ENCODE assay signal across 1 cellular context in genomic region chr22:29092243-29092642, GRCh38.
TF ChIP-seq lines count a peak whose summit lies in the region.

No MANE protein-coding gene starts in this region.

TF ChIP-seq in HepG2, 621 proteins besides CTCF, POLR2A, EP300 and RAD21:
- no peak for TF ChIP-seq KDM6A (CRISPR knock-in tag; IDR thresholded peaks at IDR 0.05; ENCODE audit: low read depth)
- no peak for TF ChIP-seq ZNF317 (CRISPR knock-in tag; IDR thresholded peaks at IDR 0.05)
- TF ChIP-seq SNAPC2 (CRISPR knock-in tag; IDR thresholded peaks at IDR 0.05): no peak
- peak; percentile 88 for TF ChIP-seq HHEX (CRISPR knock-in tag; IDR thresholded peaks at IDR 0.05)
- TF ChIP-seq TP53 (CRISPR knock-in tag; conservative IDR thresholded peaks at IDR 0.05): no peak
- TF ChIP-seq ISL2 (CRISPR knock-in tag; IDR thresholded peaks at IDR 0.05): 0 out of 2 replicates have a peak, but pooled peaks have one; percentile 18
- no peak for TF ChIP-seq ZMAT3 (CRISPR knock-in tag; conservative IDR thresholded peaks at IDR 0.05)
- TF ChIP-seq HOXA3 (CRISPR knock-in tag; IDR thresholded peaks at IDR 0.05): no peak
- no peak for TF ChIP-seq HOXA7 (CRISPR knock-in tag; IDR thresholded peaks at IDR 0.05)
- TF ChIP-seq FOXK1 (CRISPR knock-in tag; IDR thresholded peaks at IDR 0.05; ENCODE audit: borderline replicate concordance, low read depth): no peak
- no peak for TF ChIP-seq NCOA2 (CRISPR knock-in tag; IDR thresholded peaks at IDR 0.05)
- no peak for TF ChIP-seq KDM4B (CRISPR knock-in tag; IDR thresholded peaks at IDR 0.05)
- TF ChIP-seq HMG20B (CRISPR knock-in tag; conservative IDR thresholded peaks at IDR 0.05): 0 out of 2 replicates have a peak, but pooled peaks have one; percentile 29
- TF ChIP-seq NCOA1 (CRISPR knock-in tag; IDR thresholded peaks at IDR 0.05): no peak
- no peak for TF ChIP-seq ZNF136 (CRISPR knock-in tag; IDR thresholded peaks at IDR 0.05; ENCODE audit: low read depth)
- no peak for TF ChIP-seq MED13 (CRISPR knock-in tag; IDR thresholded peaks at IDR 0.05)
- peak; percentile 77; the same call in 1 of the 2 replicates for TF ChIP-seq ZNF609 (CRISPR knock-in tag; IDR thresholded peaks at IDR 0.05; ENCODE audit: borderline replicate concordance)
- TF ChIP-seq KLF12 (CRISPR knock-in tag; IDR thresholded peaks at IDR 0.05; ENCODE audit: borderline replicate concordance): no peak
- TF ChIP-seq TBX2 (CRISPR knock-in tag; IDR thresholded peaks at IDR 0.05; ENCODE audit: borderline replicate concordance): peak; percentile 57; the same call in 1 of the 2 replicates
- no peak for TF ChIP-seq ZNF496 (CRISPR knock-in tag; IDR thresholded peaks at IDR 0.05; ENCODE audit: insufficient replicate concordance)
- no peak for TF ChIP-seq ZNF274 (CRISPR knock-in tag; IDR thresholded peaks at IDR 0.05)
- TF ChIP-seq FOXA3 (CRISPR knock-in tag; IDR thresholded peaks at IDR 0.05): peak; percentile 46
- peak; percentile 37; the same call in 1 of the 2 replicates for TF ChIP-seq NR2F6 (IDR thresholded peaks at IDR 0.05)
- TF ChIP-seq NR2F6 (CRISPR knock-in tag; IDR thresholded peaks at IDR 0.05): no peak
- 0 out of 2 replicates have a peak, but pooled peaks have one; percentile 27 for TF ChIP-seq ARID5B (CRISPR knock-in tag; IDR thresholded peaks at IDR 0.05)
- 0 out of 2 replicates have a peak, but pooled peaks have one; percentile 21 for TF ChIP-seq HMG20A (CRISPR knock-in tag; IDR thresholded peaks at IDR 0.05; ENCODE audit: borderline replicate concordance)
- TF ChIP-seq NFE2L2 (IDR thresholded peaks at IDR 0.05; ENCODE audit: low read length): no peak
- peak; percentile 43; the same call in 1 of the 2 replicates for TF ChIP-seq GFI1 (CRISPR knock-in tag; IDR thresholded peaks at IDR 0.05; ENCODE audit: borderline replicate concordance)
- TF ChIP-seq TFAP4 (IDR thresholded peaks at IDR 0.05; ENCODE audit: borderline replicate concordance, low read depth): peak; percentile 26; the same call in 1 of the 2 replicates
- no peak for TF ChIP-seq FOXA1 (IDR thresholded peaks at IDR 0.05)
- TF ChIP-seq FOXA1 (CRISPR knock-in tag; IDR thresholded peaks at IDR 0.05): peak; percentile 66
- no peak for TF ChIP-seq SOX6 (IDR thresholded peaks at IDR 0.05)
- TF ChIP-seq SOX6 (CRISPR knock-in tag; IDR thresholded peaks at IDR 0.05): peak; percentile 37; the same call in 1 of the 2 replicates
- no peak for TF ChIP-seq SOX13 (IDR thresholded peaks at IDR 0.05)
- TF ChIP-seq SOX13 (CRISPR knock-in tag; conservative IDR thresholded peaks at IDR 0.05 in 1 of 2, IDR thresholded peaks at IDR 0.05 in 1 of 2): peak in 1 of 2 experiments; percentile 38; a peak in 1 of 4 replicates
- no peak for TF ChIP-seq BRCA1 (CRISPR knock-in tag; IDR thresholded peaks at IDR 0.05)
- no peak for TF ChIP-seq ZNF44 (CRISPR knock-in tag; IDR thresholded peaks at IDR 0.05)
- TF ChIP-seq PHF5A (CRISPR knock-in tag; IDR thresholded peaks at IDR 0.05; ENCODE audit: low read depth, unreplicated experiment): no peak
- TF ChIP-seq CENPBD1 (CRISPR knock-in tag; IDR thresholded peaks at IDR 0.05; ENCODE audit: borderline replicate concordance, low read depth): no peak
- peak; percentile 75; the same call in 1 of the 2 replicates for TF ChIP-seq RERE (CRISPR knock-in tag; IDR thresholded peaks at IDR 0.05; ENCODE audit: low read depth)
- no peak for TF ChIP-seq AHR (CRISPR knock-in tag; IDR thresholded peaks at IDR 0.05)
- no peak for TF ChIP-seq PHF20 (CRISPR knock-in tag; IDR thresholded peaks at IDR 0.05)
- no peak for TF ChIP-seq CHCHD3 (CRISPR knock-in tag; IDR thresholded peaks at IDR 0.05)
- no peak for TF ChIP-seq ZMYM2 (CRISPR knock-in tag; IDR thresholded peaks at IDR 0.05)
- no peak for TF ChIP-seq ZNF710 (CRISPR knock-in tag; IDR thresholded peaks at IDR 0.05; ENCODE audit: borderline replicate concordance)
- TF ChIP-seq RNF219 (CRISPR knock-in tag; IDR thresholded peaks at IDR 0.05): no peak
- no peak for TF ChIP-seq MED8 (CRISPR knock-in tag; IDR thresholded peaks at IDR 0.05; ENCODE audit: insufficient replicate concordance)
